Comparison of ENCODE assay signal across 1 cellular context in genomic region chr7:43927810-43928209, GRCh38.
TF ChIP-seq lines count a peak whose summit lies in the region.

No MANE protein-coding gene starts in this region.

TF ChIP-seq in SK-N-SH treated with all-trans-retinoic acid at 6 μM for 48 hours, 23 proteins besides CTCF, POLR2A, EP300 and RAD21 (continued from another document):
- TF ChIP-seq PATZ1 (CRISPR knock-in tag; IDR thresholded peaks at IDR 0.05; ENCODE audit: borderline replicate concordance) = no peak
- no peak for TF ChIP-seq TOX (CRISPR knock-in tag; IDR thresholded peaks at IDR 0.05; ENCODE audit: borderline replicate concordance)
- TF ChIP-seq ZNF8 (CRISPR knock-in tag; IDR thresholded peaks at IDR 0.05) = no peak
- TF ChIP-seq POU6F1 (CRISPR knock-in tag; IDR thresholded peaks at IDR 0.05; ENCODE audit: borderline replicate concordance, low read depth) = no peak
- no peak for TF ChIP-seq OSR1 (CRISPR knock-in tag; IDR thresholded peaks at IDR 0.05)
- TF ChIP-seq ISL1 (CRISPR knock-in tag; IDR thresholded peaks at IDR 0.05) = no peak
- TF ChIP-seq ZFP3 (CRISPR knock-in tag; IDR thresholded peaks at IDR 0.05) = no peak
- no peak for TF ChIP-seq TSHZ2 (CRISPR knock-in tag; IDR thresholded peaks at IDR 0.05)
- no peak for TF ChIP-seq SNAI2 (CRISPR knock-in tag; IDR thresholded peaks at IDR 0.05)
- TF ChIP-seq ZFP30 (CRISPR knock-in tag; IDR thresholded peaks at IDR 0.05) = no peak
- TF ChIP-seq CSRNP3 (CRISPR knock-in tag; IDR thresholded peaks at IDR 0.05) = no peak
- TF ChIP-seq ARNTL (CRISPR knock-in tag; IDR thresholded peaks at IDR 0.05; ENCODE audit: borderline replicate concordance, low read depth) = no peak
- TF ChIP-seq ESRRG (CRISPR knock-in tag; IDR thresholded peaks at IDR 0.05) = no peak
- TF ChIP-seq ZNF70 (CRISPR knock-in tag; IDR thresholded peaks at IDR 0.05) = no peak
